ENCODE assay signal across 13 cellular contexts in the genomic region with DNA sequence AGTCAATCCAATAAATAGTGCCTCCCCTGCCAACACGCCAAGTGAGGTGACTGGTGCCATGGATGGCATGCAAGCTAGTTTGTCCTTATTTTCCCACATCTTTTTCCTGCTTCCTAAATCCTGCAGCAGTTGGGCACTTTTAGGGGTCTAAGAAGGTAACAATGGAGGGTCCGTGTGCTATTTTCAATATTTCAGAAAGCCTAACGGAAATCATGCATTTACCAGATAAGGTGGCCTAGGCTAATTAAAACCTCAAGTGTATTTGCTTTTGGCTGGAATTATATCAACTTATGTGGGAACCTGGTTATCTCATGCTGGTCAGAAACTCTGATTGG. TPM values are rescaled to one million over a fixed set of nuclear protein-coding genes. Genes with fewer than 3 reads are reported as not detected.
A peak's percentile ranks its signal among the peaks of the same experiment; 100 is the strongest.
DNase-seq lines count a peak whose midpoint lies in the region; ATAC-seq and TF ChIP-seq lines count a peak whose summit lies in the region.
"Had no signal": no experiment of that assay in that cellular context is flagged by ENCODE, and none has a peak within 500 bp of the region (broad histone marks: within the 10 kb centered on the region; RNA-seq: fewer than 3 reads in every experiment).

No MANE protein-coding gene starts in this region.

- H3K4me3 ChIP-seq in left ventricle myocardium inferior (peak overlapping the region; percentile 76), adrenal gland (no peak overlapping the region), muscle layer of duodenum (ENCODE audit: low read depth in 1 of 2, low read length in 2 of 2) (peak overlapping the region; percentile 43 to 51), upper lobe of right lung (peak overlapping the region; percentile 83)

- no peak for TF ChIP-seq CTCF in left ventricle myocardium inferior (IDR thresholded peaks at IDR 0.05; ENCODE audit: borderline replicate concordance)
- TF ChIP-seq CTCF in adrenal gland (IDR thresholded peaks at IDR 0.05), result no peak
- TF ChIP-seq CTCF in upper lobe of right lung (IDR thresholded peaks at IDR 0.05), result no peak

- no peak for TF ChIP-seq POLR2A in adrenal gland (IDR thresholded peaks at IDR 0.05)

- H3K9me3 ChIP-seq in left ventricle myocardium inferior (replicated peaks) (no peaks in the 10 kb centered on the region), adrenal gland (replicated peaks in 1 of 3) (no peaks in the 10 kb centered on the region), muscle layer of duodenum (ENCODE audit: control insufficient read depth in 1 of 2, low read length in 2 of 2) (no peaks in the 10 kb centered on the region), upper lobe of right lung (no peaks in the 10 kb centered on the region)

- H3K4me1 ChIP-seq in left ventricle myocardium inferior, result peaks cover 100% of the 10 kb centered on the region
- peaks cover 62 to 71% of the 10 kb centered on the region in 2 donors for H3K4me1 ChIP-seq in adrenal gland (replicated peaks in 1 of 2)
- peaks cover 3 to 64% of the 10 kb centered on the region in 2 donors for H3K4me1 ChIP-seq in muscle layer of duodenum (ENCODE audit: control insufficient read depth in 1 of 2, insufficient read depth in 2 of 2, low read length in 2 of 2)
- H3K4me1 ChIP-seq in upper lobe of right lung, result peaks cover 65% of the 10 kb centered on the region

- DNase-seq in left ventricle myocardium inferior (no peak), left ventricle myocardium superior (no peak), adrenal gland (no peak), upper lobe of right lung (no peak)
- no peak for DNase-seq in effector CD8-positive, alpha-beta T cell (lab: John Stamatoyannopoulos, UW)
- DNase-seq: activated effector memory CD4-positive, alpha-beta T cell treated with Interleukin-2 at 50 U/mL for 16 hours; kidney glomerular epithelial cell; NCI-H446 had no signal

- ATAC-seq in left ventricle myocardium superior, result no peak
- ATAC-seq in upper lobe of right lung, result no peak
- ATAC-seq in GM18858 (IDR thresholded peaks at IDR 0.05; ENCODE audit: unreplicated experiment), result no peak
- no peak for ATAC-seq in HG03439 (IDR thresholded peaks at IDR 0.05; ENCODE audit: unreplicated experiment)

- H3K36me3 ChIP-seq in left ventricle myocardium inferior, result peaks cover 23% of the 10 kb centered on the region
- H3K36me3 ChIP-seq in adrenal gland (replicated peaks in 1 of 2), result peaks cover 0 to 5% of the 10 kb centered on the region in 2 donors
- peaks cover 14 to 42% of the 10 kb centered on the region in 2 donors for H3K36me3 ChIP-seq in muscle layer of duodenum (ENCODE audit: control insufficient read depth in 1 of 2, insufficient read depth in 2 of 2, low read length in 2 of 2)
- H3K36me3 ChIP-seq in upper lobe of right lung, result peaks cover 3% of the 10 kb centered on the region

- WGBS in adrenal gland, 4 donors, result 78 to 90% (median 80%) methylated on average over 3 of the region's 3 CpGs

- H3K27ac ChIP-seq in left ventricle myocardium inferior (replicated peaks) (peak overlapping the region; percentile 89), adrenal gland (peak overlapping the region in 3 of 5 donors; percentile 75 to 91 (median 90)), muscle layer of duodenum (ENCODE audit: low read length) (peak overlapping the region; percentile 88), upper lobe of right lung (peak overlapping the region; percentile 82)
- H3K27ac ChIP-seq: KMS-11 had no signal

- intact Hi-C loops in left ventricle myocardium inferior (cut with micrococcal nuclease), result no loop called here
- intact Hi-C loops in left ventricle myocardium superior (cut with micrococcal nuclease), result no loop called here
- intact Hi-C loops in adrenal gland (cut with DNase I), result no loop called here
- intact Hi-C loops in upper lobe of right lung (cut with DNase I), result no loop called here

- no peaks in the 10 kb centered on the region for H3K27me3 ChIP-seq in left ventricle myocardium inferior (ENCODE audit: low read depth)
- H3K27me3 ChIP-seq in adrenal gland, result no peaks in the 10 kb centered on the region
- no peaks in the 10 kb centered on the region for H3K27me3 ChIP-seq in muscle layer of duodenum (ENCODE audit: low read depth, low read length)
- no peaks in the 10 kb centered on the region for H3K27me3 ChIP-seq in upper lobe of right lung

RNA-seq across cellular contexts. Expression of a gene that starts 4.9 kb away (rescaled TPM):
- total RNA-seq in left ventricle myocardium inferior (55.3 TPM), left ventricle myocardium superior (44.1 TPM), adrenal gland (100 to 1,000 TPM in 3 of 8 donors, 10 to 100 TPM in 5; 64.9 to 141 (median 75.9) TPM), upper lobe of right lung (102 TPM)
- 100 to 1,000 TPM in 1 of 3 donors, 10 to 100 TPM in 2; 52.2 to 118 (median 56.7) TPM for polyA plus RNA-seq in adrenal gland

RNA-seq across cellular contexts. Expression of a gene that starts 29.6 kb away (rescaled TPM):
- total RNA-seq in left ventricle myocardium inferior, result 7.1 TPM
- total RNA-seq in left ventricle myocardium superior, result 7.7 TPM
- total RNA-seq in adrenal gland, result 10 to 100 TPM in 6 of 8 donors, 1 to 10 TPM in 2; 6.5 to 38.2 (median 13.1) TPM
- 10 to 100 TPM in 2 of 3 donors, 1 to 10 TPM in 1; 2.7 to 28.0 (median 24.3) TPM for polyA plus RNA-seq in adrenal gland
- total RNA-seq in upper lobe of right lung, result 26.6 TPM

RNA-seq across cellular contexts. Expression of a gene that starts 49.9 kb away (rescaled TPM):
- total RNA-seq in left ventricle myocardium inferior (not detected), left ventricle myocardium superior (not detected), adrenal gland (1 to 10 TPM in 5 of 8 donors, under 1 TPM in 3; 0.18 to 6.8 (median 1.3) TPM), upper lobe of right lung (0.96 TPM)
- 1 to 10 TPM in 1 of 3 donors, under 1 TPM in 2; 0.56 to 1.3 (median 0.93) TPM for polyA plus RNA-seq in adrenal gland
- total RNA-seq: epithelial cell of proximal tubule had no signal

RNA-seq across cellular contexts. Expression of a gene that starts 59.2 kb away (rescaled TPM):
- total RNA-seq in left ventricle myocardium inferior, result not detected
- total RNA-seq in left ventricle myocardium superior, result not detected
- total RNA-seq in adrenal gland, result under 1 TPM in 3 of 8 donors, not detected in 5; 0.50 to 0.90 (median 0.61) TPM
- polyA plus RNA-seq in adrenal gland, result 1 to 10 TPM in 1 of 3 donors, under 1 TPM in 1, not detected in 1; 0.37 to 2.2 TPM
- total RNA-seq in upper lobe of right lung, result 2.1 TPM
- total RNA-seq: epithelial cell of proximal tubule had no signal

Comparison
In these comparisons a context has a peak if more than half of its experiments do, and no peak if none do; other contexts are left out.
1. H3K4me3 ChIP-seq: peak in left ventricle myocardium inferior (single experiment), muscle layer of duodenum (2 of 2) and upper lobe of right lung (single experiment); none in adrenal gland (0 of 4).
2. Peak in every context shown above with its lines, with median percentiles within 50 percentile points of each other: H3K27ac ChIP-seq.